Comparison of ENCODE assay signal across 1 cellular context in genomic region chr1:1033009-1033587, GRCh38.
TF ChIP-seq lines count a peak whose summit lies in the region.

No MANE protein-coding gene starts in this region.

TF ChIP-seq in K562, 482 proteins besides CTCF, POLR2A, EP300 and RAD21 (continued from another document and continues in another):
- TF ChIP-seq ATF3 (IDR thresholded peaks at IDR 0.05) = peak; percentile 64
- no peak for TF ChIP-seq ATF3 (CRISPR knock-in tag; conservative IDR thresholded peaks at IDR 0.05)
- TF ChIP-seq SMARCA4 (IDR thresholded peaks at IDR 0.05) = no peak
- TF ChIP-seq SREBF2 (CRISPR knock-in tag; IDR thresholded peaks at IDR 0.05) = no peak
- TF ChIP-seq ZNF444 (CRISPR knock-in tag; IDR thresholded peaks at IDR 0.05) = no peak
- TF ChIP-seq HINFP (tag; conservative IDR thresholded peaks at IDR 0.05; ENCODE audit: low read depth) = peak; percentile 36; the same call in 1 of the 2 replicates
- 0 out of 2 replicates have a peak, but pooled peaks have one; percentile 21 for TF ChIP-seq SIN3B (IDR thresholded peaks at IDR 0.05; ENCODE audit: low read depth)
- TF ChIP-seq HNRNPK (IDR thresholded peaks at IDR 0.05; ENCODE audit: low read depth, low read length, poor library complexity, severe bottlenecking) = no peak
- TF ChIP-seq ZFP91 (CRISPR knock-in tag; IDR thresholded peaks at IDR 0.05) = no peak
- TF ChIP-seq SMAD4 (CRISPR knock-in tag; conservative IDR thresholded peaks at IDR 0.05) = peak; percentile 55; the same call in 1 of the 2 replicates
- peak; percentile 33; the same call in 1 of the 2 replicates for TF ChIP-seq CREB3L1 (IDR thresholded peaks at IDR 0.05; ENCODE audit: borderline replicate concordance, low read depth)
- peak; percentile 67 for TF ChIP-seq DEAF1 (CRISPR knock-in tag; IDR thresholded peaks at IDR 0.05)
- TF ChIP-seq ZNF347 (CRISPR knock-in tag; IDR thresholded peaks at IDR 0.05; ENCODE audit: low read depth) = no peak
- no peak for TF ChIP-seq IFI16 (CRISPR knock-in tag; IDR thresholded peaks at IDR 0.05)
- TF ChIP-seq USF2 (CRISPR knock-in tag; IDR thresholded peaks at IDR 0.05) = no peak
- TF ChIP-seq RREB1 (CRISPR knock-in tag; IDR thresholded peaks at IDR 0.05) = no peak
- 0 out of 2 replicates have a peak, but pooled peaks have one; percentile 31 for TF ChIP-seq ZNF431 (CRISPR knock-in tag; IDR thresholded peaks at IDR 0.05)
- peak; percentile 84 for TF ChIP-seq CREB1 (IDR thresholded peaks at IDR 0.05)
- TF ChIP-seq CREB1 (CRISPR knock-in tag; IDR thresholded peaks at IDR 0.05) = peak; percentile 93
- peak; percentile 64 for TF ChIP-seq ATF1 (CRISPR knock-in tag; IDR thresholded peaks at IDR 0.05)
- peak; percentile 96 for TF ChIP-seq ATF1 (tag; IDR thresholded peaks at IDR 0.05)
- TF ChIP-seq ZNF143 (CRISPR knock-in tag; IDR thresholded peaks at IDR 0.05) = no peak
- TF ChIP-seq GMEB1 (CRISPR knock-in tag; IDR thresholded peaks at IDR 0.05) = no peak
- peak; percentile 70; the same call in 1 of the 2 replicates for TF ChIP-seq MTA3 (IDR thresholded peaks at IDR 0.05; ENCODE audit: borderline replicate concordance)
- TF ChIP-seq ZBTB2 (IDR thresholded peaks at IDR 0.05) = no peak
- TF ChIP-seq GABPB2 (CRISPR knock-in tag; conservative IDR thresholded peaks at IDR 0.05) = no peak
- no peak for TF ChIP-seq CBX8 (IDR thresholded peaks at IDR 0.05; ENCODE audit: borderline replicate concordance, extremely low read depth, low read depth, low read length, poor library complexity, severe bottlenecking)
- TF ChIP-seq SP1 (CRISPR knock-in tag; IDR thresholded peaks at IDR 0.05) = peak; percentile 84
- no peak for TF ChIP-seq SIN3A (IDR thresholded peaks at IDR 0.05; ENCODE audit: borderline replicate concordance in 2 of 2, control insufficient read depth in 1 of 2, low read depth in 2 of 2, low read length in 2 of 2)
- no peak for TF ChIP-seq SIX5 (IDR thresholded peaks at IDR 0.05; ENCODE audit: borderline replicate concordance in 1 of 2, insufficient read depth in 1 of 2, low read depth in 1 of 2, low read length in 2 of 2)
- TF ChIP-seq NRF1 (conservative IDR thresholded peaks at IDR 0.05 in 1 of 2, IDR thresholded peaks at IDR 0.05 in 1 of 2) = peak; percentile 64 to 71; a peak in 3 of 4 replicates
- peak; percentile 85; the same call in 1 of the 2 replicates for TF ChIP-seq ZBTB7A (IDR thresholded peaks at IDR 0.05; ENCODE audit: borderline replicate concordance, control insufficient read depth, low read depth, low read length)
- no peak for TF ChIP-seq TBL1XR1 (IDR thresholded peaks at IDR 0.05; ENCODE audit: low read length in 2 of 2)
- no peak for TF ChIP-seq CHAMP1 (IDR thresholded peaks at IDR 0.05)
- TF ChIP-seq KLF13 (tag; IDR thresholded peaks at IDR 0.05; ENCODE audit: borderline replicate concordance, low read depth) = 0 out of 2 replicates have a peak, but pooled peaks have one; percentile 28
